In the genomic region with DNA sequence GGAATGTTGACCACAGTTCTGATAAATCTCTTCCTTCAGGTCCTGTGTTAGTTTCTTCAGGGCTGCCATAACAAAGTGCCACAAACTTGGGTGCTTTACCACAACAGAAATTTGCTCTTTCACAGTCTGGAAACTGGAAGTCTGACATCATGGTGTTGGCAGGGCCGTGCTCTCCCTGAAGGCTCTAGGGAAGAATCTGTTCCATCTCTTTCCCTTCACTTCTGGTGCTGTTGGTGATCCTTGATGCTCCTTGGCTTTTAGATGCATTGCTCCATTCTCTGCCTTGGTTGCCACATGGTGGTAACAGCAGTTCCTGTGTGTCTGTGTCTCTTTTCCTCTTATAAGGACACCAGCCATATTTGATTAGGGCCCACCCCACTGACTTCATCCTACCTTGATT, we compare ENCODE assay signal across 1 cellular context.
TF ChIP-seq lines count a peak whose summit lies in the region.

No MANE protein-coding gene starts in this region.

TF ChIP-seq in GM23338, 12 proteins besides CTCF, POLR2A, EP300 and RAD21:
- TF ChIP-seq REST (IDR thresholded peaks at IDR 0.05; ENCODE audit: unreplicated experiment) (no peak), EZH2 (IDR thresholded peaks at IDR 0.05; ENCODE audit: low read depth, unreplicated experiment) (no peak), POLR2AphosphoS5 (IDR thresholded peaks at IDR 0.05; ENCODE audit: low read depth) (no peak), ZNF331 (CRISPR knock-in tag; IDR thresholded peaks at IDR 0.05; ENCODE audit: low read depth) (no peak), CREB1 (CRISPR knock-in tag; IDR thresholded peaks at IDR 0.05; ENCODE audit: low read depth) (no peak), ZNF114 (CRISPR knock-in tag; IDR thresholded peaks at IDR 0.05) (no peak), EZH2phosphoT487 (IDR thresholded peaks at IDR 0.05; ENCODE audit: unreplicated experiment) (no peak)
- TF ChIP-seq, protein P1, sequence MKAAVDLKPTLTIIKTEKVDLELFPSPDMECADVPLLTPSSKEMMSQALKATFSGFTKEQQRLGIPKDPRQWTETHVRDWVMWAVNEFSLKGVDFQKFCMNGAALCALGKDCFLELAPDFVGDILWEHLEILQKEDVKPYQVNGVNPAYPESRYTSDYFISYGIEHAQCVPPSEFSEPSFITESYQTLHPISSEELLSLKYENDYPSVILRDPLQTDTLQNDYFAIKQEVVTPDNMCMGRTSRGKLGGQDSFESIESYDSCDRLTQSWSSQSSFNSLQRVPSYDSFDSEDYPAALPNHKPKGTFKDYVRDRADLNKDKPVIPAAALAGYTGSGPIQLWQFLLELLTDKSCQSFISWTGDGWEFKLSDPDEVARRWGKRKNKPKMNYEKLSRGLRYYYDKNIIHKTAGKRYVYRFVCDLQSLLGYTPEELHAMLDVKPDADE (IDR thresholded peaks at IDR 0.05), result no peak
